ENCODE assay signal across 8 cellular contexts in the genomic region with DNA sequence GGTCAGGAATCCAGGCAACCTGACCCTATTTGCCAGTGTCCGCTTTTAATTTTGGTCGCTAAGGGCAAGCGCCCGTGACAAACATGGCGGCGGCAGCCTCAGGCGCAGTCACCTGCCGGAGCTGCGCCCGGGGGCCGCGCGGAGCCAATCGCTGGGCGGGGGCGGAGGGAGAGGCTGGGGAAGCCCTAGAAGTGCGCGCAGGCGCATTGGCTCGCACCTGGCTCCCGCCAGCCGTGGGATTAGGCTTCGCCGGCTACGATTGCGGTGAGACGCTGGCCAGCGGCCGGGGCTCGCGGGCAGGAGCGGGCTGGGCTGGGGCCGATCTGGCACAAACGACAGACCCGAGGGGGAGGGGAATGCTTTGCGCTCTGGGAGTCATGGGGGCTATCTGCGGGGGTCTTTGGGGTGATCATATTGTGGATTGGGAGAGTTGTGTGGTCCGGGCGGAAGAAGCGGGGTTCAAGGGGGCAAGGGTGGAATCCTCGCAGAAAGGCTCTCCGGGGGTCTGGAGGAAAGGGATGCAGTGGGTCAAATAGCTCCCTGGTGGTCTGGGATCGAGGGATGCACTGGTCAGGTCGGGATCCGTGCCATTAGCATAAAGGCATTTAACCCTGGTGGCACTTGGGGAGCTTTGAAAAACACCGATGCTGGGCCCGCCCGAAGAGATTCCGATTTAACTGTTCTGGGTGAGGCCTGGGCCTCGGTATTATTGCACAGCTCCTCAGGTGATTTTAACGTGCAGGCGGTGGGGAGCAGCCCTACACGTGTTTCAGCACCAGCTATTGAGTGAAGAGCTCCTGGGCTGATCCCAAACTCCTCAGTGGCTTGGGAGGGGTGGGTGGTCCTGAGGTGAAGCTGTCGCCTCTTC. TPM values are rescaled to one million over a fixed set of nuclear protein-coding genes. Genes with fewer than 3 reads are reported as not detected.
DNase-seq lines count a peak whose midpoint lies in the region; ATAC-seq lines count a peak whose summit lies in the region.

No MANE protein-coding gene starts in this region.

- H3K27me3 ChIP-seq in CD4-positive, CD25-positive, alpha-beta regulatory T cell (ENCODE audit: control insufficient read depth, insufficient read depth, low read length), result no peaks in the 10 kb centered on the region

- peak overlapping the region; percentile 38 to 86 (median 83) for H3K27ac Mint-ChIP-seq in CD4-positive, CD25-positive, alpha-beta regulatory T cell
- H3K27ac Mint-ChIP-seq in activated CD8-positive, alpha-beta memory T cell treated with anti-CD3 and anti-CD28 coated beads, Interleukin-2, amount 10 ng/mL, durations not matched to agents 7 days and 5 days, result peak overlapping the region; percentile 79
- peak overlapping the region; percentile 84 to 87 for H3K27ac Mint-ChIP-seq in effector memory CD8-positive, alpha-beta T cell

- H3K27ac ChIP-seq in CD4-positive, CD25-positive, alpha-beta regulatory T cell (ENCODE audit: insufficient read depth, low read length, poor library complexity, severe bottlenecking), result peak overlapping the region; percentile 52
- no peak overlapping the region for H3K27ac ChIP-seq in mesodermal cell (ENCODE audit: low read depth, low read length, severe bottlenecking)

- ATAC-seq in CD4-positive, CD25-positive, alpha-beta regulatory T cell (ENCODE audit: low read depth in 2 of 2), result peak; percentile 97 to 98
- peak; percentile 80 for ATAC-seq in GM19463 (IDR thresholded peaks at IDR 0.05; ENCODE audit: unreplicated experiment)
- peak; percentile 99 for ATAC-seq in activated CD8-positive, alpha-beta memory T cell treated with anti-CD3 and anti-CD28 coated beads, Interleukin-2, amount 10 ng/mL, durations not matched to agents 7 days and 5 days
- peak; percentile 99 for ATAC-seq in effector memory CD8-positive, alpha-beta T cell (replicated peaks)

- H3K27me3 Mint-ChIP-seq in CD4-positive, CD25-positive, alpha-beta regulatory T cell, result peaks cover 6% of the 10 kb centered on the region
- no peaks in the 10 kb centered on the region for H3K27me3 Mint-ChIP-seq in activated CD8-positive, alpha-beta memory T cell treated with anti-CD3 and anti-CD28 coated beads, Interleukin-2, amount 10 ng/mL, durations not matched to agents 7 days and 5 days
- no peaks in the 10 kb centered on the region for H3K27me3 Mint-ChIP-seq in effector memory CD8-positive, alpha-beta T cell

- DNase-seq in CD4-positive, CD25-positive, alpha-beta regulatory T cell, result peak; percentile 89 to 92 (median 89)
- peak; percentile 97 for DNase-seq in HT-29 (ENCODE audit: low spot score)
- peak; percentile 84 for DNase-seq in NK-92 treated with Interleukin-12 subunit alpha and Interleukin-12 subunit beta, amount 100 ng/mL, for 24 hours (lab: John Stamatoyannopoulos, UW)
- DNase-seq in activated CD8-positive, alpha-beta memory T cell treated with anti-CD3 and anti-CD28 coated beads, Interleukin-2, amount 10 ng/mL, durations not matched to agents 7 days and 5 days, result peak; percentile 94
- peak; percentile 85 to 90 (median 90) for DNase-seq in effector memory CD8-positive, alpha-beta T cell
- DNase-seq in stimulated activated CD8-positive, alpha-beta memory T cell treated with anti-CD3 and anti-CD28 coated beads, Interleukin-15, amount 100 ng/mL, for 4 hours (ENCODE audit: low read depth in 2 of 2), result peak; percentile 85 to 87

- no peaks in the 10 kb centered on the region for H3K36me3 Mint-ChIP-seq in CD4-positive, CD25-positive, alpha-beta regulatory T cell
- no peaks in the 10 kb centered on the region for H3K36me3 Mint-ChIP-seq in activated CD8-positive, alpha-beta memory T cell treated with anti-CD3 and anti-CD28 coated beads, Interleukin-2, amount 10 ng/mL, durations not matched to agents 7 days and 5 days
- peaks cover 6% of the 10 kb centered on the region for H3K36me3 Mint-ChIP-seq in effector memory CD8-positive, alpha-beta T cell (ENCODE audit: insufficient read depth)

- H3K9me3 ChIP-seq in CD4-positive, CD25-positive, alpha-beta regulatory T cell (ENCODE audit: control insufficient read depth in 2 of 2, low read length in 2 of 2), result no peaks in the 10 kb centered on the region
- no peaks in the 10 kb centered on the region for H3K9me3 ChIP-seq in mesodermal cell (ENCODE audit: control insufficient read depth, low read length)

- peak overlapping the region; percentile 80 to 95 (median 90) for H3K4me3 Mint-ChIP-seq in CD4-positive, CD25-positive, alpha-beta regulatory T cell
- H3K4me3 Mint-ChIP-seq in activated CD8-positive, alpha-beta memory T cell treated with anti-CD3 and anti-CD28 coated beads, Interleukin-2, amount 10 ng/mL, durations not matched to agents 7 days and 5 days, result peak overlapping the region; percentile 82
- H3K4me3 Mint-ChIP-seq in effector memory CD8-positive, alpha-beta T cell, result peak overlapping the region; percentile 93 to 98

- H3K4me1 Mint-ChIP-seq in CD4-positive, CD25-positive, alpha-beta regulatory T cell, result peaks cover 10 to 31% (median 20%) of the 10 kb centered on the region in 4 donors
- H3K4me1 Mint-ChIP-seq in activated CD8-positive, alpha-beta memory T cell treated with anti-CD3 and anti-CD28 coated beads, Interleukin-2, amount 10 ng/mL, durations not matched to agents 7 days and 5 days, result peaks cover 29% of the 10 kb centered on the region
- peaks cover 21 to 28% of the 10 kb centered on the region in 2 donors for H3K4me1 Mint-ChIP-seq in effector memory CD8-positive, alpha-beta T cell (ENCODE audit: low read depth in 2 of 2)

- CTCF ChIA-PET in activated CD8-positive, alpha-beta memory T cell treated with anti-CD3 and anti-CD28 coated beads, Interleukin-2, amount 10 ng/mL, durations not matched to agents 7 days and 5 days (lab: Charles Lee), result interaction anchor here (0.7 to 2.7 kb wide), 18 partner anchors 11 to 292 kb away, joined by 3 to 23 read pairs (median 5); partner anchors contain the start of genes ACTR1A, C10orf95, FBXL15 and SUFU

- peaks cover 15% of the 10 kb centered on the region for H3K4me1 ChIP-seq in CD4-positive, CD25-positive, alpha-beta regulatory T cell (ENCODE audit: control insufficient read depth, insufficient read depth, low read length, poor library complexity, severe bottlenecking)
- peaks cover 5% of the 10 kb centered on the region for H3K4me1 ChIP-seq in mesodermal cell (ENCODE audit: control insufficient read depth, insufficient read depth, low read length, poor library complexity, severe bottlenecking)

- no peaks in the 10 kb centered on the region for H3K9me3 Mint-ChIP-seq in CD4-positive, CD25-positive, alpha-beta regulatory T cell
- H3K9me3 Mint-ChIP-seq in activated CD8-positive, alpha-beta memory T cell treated with anti-CD3 and anti-CD28 coated beads, Interleukin-2, amount 10 ng/mL, durations not matched to agents 7 days and 5 days (ENCODE audit: low read depth), result no peaks in the 10 kb centered on the region
- no peaks in the 10 kb centered on the region for H3K9me3 Mint-ChIP-seq in effector memory CD8-positive, alpha-beta T cell

- peaks cover 3% of the 10 kb centered on the region for H3K36me3 ChIP-seq in CD4-positive, CD25-positive, alpha-beta regulatory T cell (ENCODE audit: control insufficient read depth, insufficient read depth, low read length)
- H3K36me3 ChIP-seq in mesodermal cell (ENCODE audit: control insufficient read depth, insufficient read depth, low read length), result no peaks in the 10 kb centered on the region

- peak overlapping the region; percentile 87 for H3K4me3 ChIP-seq in CD4-positive, CD25-positive, alpha-beta regulatory T cell (ENCODE audit: low read depth, low read length)
- H3K4me3 ChIP-seq in mesodermal cell (ENCODE audit: extremely low read depth, insufficient read depth, low read length, poor library complexity, severe bottlenecking), result peak overlapping the region; percentile 47

- 1% methylated on average over 35 to 53 of the region's 54 CpGs for WGBS in mesodermal cell (ENCODE audit: insufficient coverage in 2 of 2), 2 experiments

RNA-seq across cellular contexts. Expression of gene C10orf95, which starts 10.1 kb away (rescaled TPM):
- 0.35 TPM for total RNA-seq in CD4-positive, CD25-positive, alpha-beta regulatory T cell
- 1 to 10 TPM in 1 of 4 donors, under 1 TPM in 3; 0.40 to 1.1 (median 0.55) TPM for polyA plus RNA-seq in CD4-positive, CD25-positive, alpha-beta regulatory T cell
- 4.5 and 11.7 TPM in 2 replicates for total RNA-seq in HT-29 (2014; rRNA removed; shearing (Covaris generic))
- total RNA-seq in activated CD8-positive, alpha-beta memory T cell treated with anti-CD3 and anti-CD28 coated beads, Interleukin-2, amount 10 ng/mL, durations not matched to agents 7 days and 5 days, result under 1 TPM in 1 of 2 experiments, not detected in 1; 0.35 TPM
- not detected for polyA plus RNA-seq in mesodermal cell (2013, experiment 1 of 2)
- polyA plus RNA-seq in mesodermal cell (2013, experiment 2 of 2), result not detected

RNA-seq across cellular contexts. Expression of gene CUEDC2, which starts 29.0 kb away (rescaled TPM):
- total RNA-seq in CD4-positive, CD25-positive, alpha-beta regulatory T cell, result 29.4 TPM
- polyA plus RNA-seq in CD4-positive, CD25-positive, alpha-beta regulatory T cell, result 10 to 100 TPM; 50.8 to 60.6 (median 52.0) TPM
- total RNA-seq in HT-29 (2014; rRNA removed; shearing (Covaris generic)), result 37.0 and 38.6 TPM in 2 replicates
- 10 to 100 TPM; 73.5 to 78.2 TPM for total RNA-seq in activated CD8-positive, alpha-beta memory T cell treated with anti-CD3 and anti-CD28 coated beads, Interleukin-2, amount 10 ng/mL, durations not matched to agents 7 days and 5 days
- 90.8 TPM for polyA plus RNA-seq in mesodermal cell (2013, experiment 1 of 2)
- 74.4 TPM for polyA plus RNA-seq in mesodermal cell (2013, experiment 2 of 2)

RNA-seq across cellular contexts. Expression of gene FBXL15, which starts 40.8 kb away (rescaled TPM):
- 12.8 TPM for total RNA-seq in CD4-positive, CD25-positive, alpha-beta regulatory T cell
- 10 to 100 TPM; 25.2 to 40.1 (median 32.1) TPM for polyA plus RNA-seq in CD4-positive, CD25-positive, alpha-beta regulatory T cell
- 25.5 and 49.5 TPM in 2 replicates for total RNA-seq in HT-29 (2014; rRNA removed; shearing (Covaris generic))
- total RNA-seq in activated CD8-positive, alpha-beta memory T cell treated with anti-CD3 and anti-CD28 coated beads, Interleukin-2, amount 10 ng/mL, durations not matched to agents 7 days and 5 days, result 10 to 100 TPM; 13.5 to 15.2 TPM
- 9.8 TPM for polyA plus RNA-seq in mesodermal cell (2013, experiment 1 of 2)
- polyA plus RNA-seq in mesodermal cell (2013, experiment 2 of 2), result 7.5 TPM

RNA-seq across cellular contexts. Expression of gene ACTR1A, which starts 41.1 kb away (rescaled TPM):
- 63.0 TPM for total RNA-seq in CD4-positive, CD25-positive, alpha-beta regulatory T cell
- 10 to 100 TPM; 67.9 to 77.9 (median 75.6) TPM for polyA plus RNA-seq in CD4-positive, CD25-positive, alpha-beta regulatory T cell
- total RNA-seq in HT-29 (2014; rRNA removed; shearing (Covaris generic)), result 65.8 and 66.2 TPM in 2 replicates
- total RNA-seq in activated CD8-positive, alpha-beta memory T cell treated with anti-CD3 and anti-CD28 coated beads, Interleukin-2, amount 10 ng/mL, durations not matched to agents 7 days and 5 days, result 10 to 100 TPM; 72.2 to 86.7 TPM
- polyA plus RNA-seq in mesodermal cell (2013, experiment 1 of 2), result 142 TPM
- 122 TPM for polyA plus RNA-seq in mesodermal cell (2013, experiment 2 of 2)

RNA-seq across cellular contexts. Expression of gene SUFU, which starts 42.4 kb away (rescaled TPM):
- 17.8 TPM for total RNA-seq in CD4-positive, CD25-positive, alpha-beta regulatory T cell
- polyA plus RNA-seq in CD4-positive, CD25-positive, alpha-beta regulatory T cell, result 1 to 10 TPM; 2.4 to 6.3 (median 4.6) TPM
- total RNA-seq in HT-29 (2014; rRNA removed; shearing (Covaris generic)), result 1.8 and 2.0 TPM in 2 replicates
- 10 to 100 TPM in 1 of 2 experiments, 1 to 10 TPM in 1; 9.8 to 12.9 TPM for total RNA-seq in activated CD8-positive, alpha-beta memory T cell treated with anti-CD3 and anti-CD28 coated beads, Interleukin-2, amount 10 ng/mL, durations not matched to agents 7 days and 5 days
- polyA plus RNA-seq in mesodermal cell (2013, experiment 1 of 2), result 32.1 TPM
- polyA plus RNA-seq in mesodermal cell (2013, experiment 2 of 2), result 24.5 TPM
